1 cellular context compared by ENCODE assay signal in the genomic region with DNA sequence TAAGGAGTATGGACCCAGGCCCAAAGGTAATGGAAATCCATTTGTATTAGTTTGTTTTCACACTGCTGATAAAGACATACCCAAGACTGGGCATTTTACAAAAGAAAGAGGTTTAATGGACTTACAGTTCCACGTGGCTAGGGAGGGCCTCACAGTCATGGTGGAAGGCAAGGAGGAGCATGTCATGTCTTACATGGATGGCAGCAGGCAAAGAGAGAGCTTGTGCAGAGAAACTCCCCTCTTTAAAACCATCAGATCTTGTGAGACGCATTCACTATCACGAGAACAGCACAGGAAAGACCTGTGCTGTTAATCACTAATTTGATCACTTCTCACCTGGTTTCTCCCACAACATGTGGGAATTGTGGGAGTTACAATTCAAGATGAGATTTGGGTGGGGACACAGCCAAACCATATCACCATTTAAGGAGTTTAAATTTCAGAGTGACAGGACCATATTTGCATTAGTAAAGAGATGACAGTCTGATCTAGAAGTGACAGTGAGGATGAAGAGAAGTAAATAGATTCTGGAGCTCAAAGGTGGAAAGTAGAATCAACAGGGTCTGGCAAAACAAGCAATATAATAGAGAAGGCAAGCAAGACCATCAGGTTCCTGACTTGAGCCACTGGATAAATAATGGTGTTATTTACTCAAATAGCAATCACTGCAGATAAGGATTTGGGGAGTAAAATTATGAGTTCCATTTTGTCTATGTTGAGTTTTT.
TF ChIP-seq lines count a peak whose summit lies in the region.

No MANE protein-coding gene starts in this region.

TF ChIP-seq in HepG2, 621 proteins besides CTCF, POLR2A, EP300 and RAD21 (continued from another document):
- TF ChIP-seq, protein P1, sequence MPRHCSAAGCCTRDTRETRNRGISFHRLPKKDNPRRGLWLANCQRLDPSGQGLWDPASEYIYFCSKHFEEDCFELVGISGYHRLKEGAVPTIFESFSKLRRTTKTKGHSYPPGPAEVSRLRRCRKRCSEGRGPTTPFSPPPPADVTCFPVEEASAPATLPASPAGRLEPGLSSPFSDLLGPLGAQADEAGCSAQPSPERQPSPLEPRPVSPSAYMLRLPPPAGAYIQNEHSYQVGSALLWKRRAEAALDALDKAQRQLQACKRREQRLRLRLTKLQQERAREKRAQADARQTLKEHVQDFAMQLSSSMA (CRISPR knock-in tag; IDR thresholded peaks at IDR 0.05) = no peak
- TF ChIP-seq KLF11 (CRISPR knock-in tag; IDR thresholded peaks at IDR 0.05) = no peak
- TF ChIP-seq HIC2 (CRISPR knock-in tag; IDR thresholded peaks at IDR 0.05; ENCODE audit: low read depth) = no peak
- no peak for TF ChIP-seq ZNF672 (CRISPR knock-in tag; IDR thresholded peaks at IDR 0.05)
- TF ChIP-seq, protein P2, sequence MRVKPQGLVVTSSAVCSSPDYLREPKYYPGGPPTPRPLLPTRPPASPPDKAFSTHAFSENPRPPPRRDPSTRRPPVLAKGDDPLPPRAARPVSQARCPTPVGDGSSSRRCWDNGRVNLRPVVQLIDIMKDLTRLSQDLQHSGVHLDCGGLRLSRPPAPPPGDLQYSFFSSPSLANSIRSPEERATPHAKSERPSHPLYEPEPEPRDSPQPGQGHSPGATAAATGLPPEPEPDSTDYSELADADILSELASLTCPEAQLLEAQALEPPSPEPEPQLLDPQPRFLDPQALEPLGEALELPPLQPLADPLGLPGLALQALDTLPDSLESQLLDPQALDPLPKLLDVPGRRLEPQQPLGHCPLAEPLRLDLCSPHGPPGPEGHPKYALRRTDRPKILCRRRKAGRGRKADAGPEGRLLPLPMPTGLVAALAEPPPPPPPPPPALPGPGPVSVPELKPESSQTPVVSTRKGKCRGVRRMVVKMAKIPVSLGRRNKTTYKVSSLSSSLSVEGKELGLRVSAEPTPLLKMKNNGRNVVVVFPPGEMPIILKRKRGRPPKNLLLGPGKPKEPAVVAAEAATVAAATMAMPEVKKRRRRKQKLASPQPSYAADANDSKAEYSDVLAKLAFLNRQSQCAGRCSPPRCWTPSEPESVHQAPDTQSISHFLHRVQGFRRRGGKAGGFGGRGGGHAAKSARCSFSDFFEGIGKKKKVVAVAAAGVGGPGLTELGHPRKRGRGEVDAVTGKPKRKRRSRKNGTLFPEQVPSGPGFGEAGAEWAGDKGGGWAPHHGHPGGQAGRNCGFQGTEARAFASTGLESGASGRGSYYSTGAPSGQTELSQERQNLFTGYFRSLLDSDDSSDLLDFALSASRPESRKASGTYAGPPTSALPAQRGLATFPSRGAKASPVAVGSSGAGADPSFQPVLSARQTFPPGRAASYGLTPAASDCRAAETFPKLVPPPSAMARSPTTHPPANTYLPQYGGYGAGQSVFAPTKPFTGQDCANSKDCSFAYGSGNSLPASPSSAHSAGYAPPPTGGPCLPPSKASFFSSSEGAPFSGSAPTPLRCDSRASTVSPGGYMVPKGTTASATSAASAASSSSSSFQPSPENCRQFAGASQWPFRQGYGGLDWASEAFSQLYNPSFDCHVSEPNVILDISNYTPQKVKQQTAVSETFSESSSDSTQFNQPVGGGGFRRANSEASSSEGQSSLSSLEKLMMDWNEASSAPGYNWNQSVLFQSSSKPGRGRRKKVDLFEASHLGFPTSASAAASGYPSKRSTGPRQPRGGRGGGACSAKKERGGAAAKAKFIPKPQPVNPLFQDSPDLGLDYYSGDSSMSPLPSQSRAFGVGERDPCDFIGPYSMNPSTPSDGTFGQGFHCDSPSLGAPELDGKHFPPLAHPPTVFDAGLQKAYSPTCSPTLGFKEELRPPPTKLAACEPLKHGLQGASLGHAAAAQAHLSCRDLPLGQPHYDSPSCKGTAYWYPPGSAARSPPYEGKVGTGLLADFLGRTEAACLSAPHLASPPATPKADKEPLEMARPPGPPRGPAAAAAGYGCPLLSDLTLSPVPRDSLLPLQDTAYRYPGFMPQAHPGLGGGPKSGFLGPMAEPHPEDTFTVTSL (CRISPR knock-in tag; IDR thresholded peaks at IDR 0.05; ENCODE audit: borderline replicate concordance) = peak; percentile 59; the same call in 1 of the 2 replicates
- TF ChIP-seq KDM4B (CRISPR knock-in tag; IDR thresholded peaks at IDR 0.05) = no peak
- TF ChIP-seq NCOA2 (CRISPR knock-in tag; IDR thresholded peaks at IDR 0.05) = peak; percentile 55
- peak; percentile 27; the same call in 1 of the 2 replicates for TF ChIP-seq FOXO1 (CRISPR knock-in tag; IDR thresholded peaks at IDR 0.05)
- TF ChIP-seq GATAD1 (CRISPR knock-in tag; IDR thresholded peaks at IDR 0.05) = no peak
- TF ChIP-seq IRF2 (CRISPR knock-in tag; IDR thresholded peaks at IDR 0.05) = no peak
- TF ChIP-seq BRCA1 (CRISPR knock-in tag; IDR thresholded peaks at IDR 0.05) = no peak
- TF ChIP-seq ZMYM3 (CRISPR knock-in tag; IDR thresholded peaks at IDR 0.05) = no peak
- peak; percentile 60 for TF ChIP-seq POGZ (CRISPR knock-in tag; IDR thresholded peaks at IDR 0.05)
- TF ChIP-seq ZNF597 (CRISPR knock-in tag; IDR thresholded peaks at IDR 0.05) = no peak
- TF ChIP-seq ZNF552 (CRISPR knock-in tag; IDR thresholded peaks at IDR 0.05; ENCODE audit: borderline replicate concordance) = no peak
- TF ChIP-seq ZNF549 (CRISPR knock-in tag; IDR thresholded peaks at IDR 0.05) = no peak
- TF ChIP-seq GLI4 (CRISPR knock-in tag; IDR thresholded peaks at IDR 0.05; ENCODE audit: borderline replicate concordance) = no peak
- no peak for TF ChIP-seq ZNF569 (CRISPR knock-in tag; IDR thresholded peaks at IDR 0.05; ENCODE audit: borderline replicate concordance)
- no peak for TF ChIP-seq NR2F2 (IDR thresholded peaks at IDR 0.05; ENCODE audit: borderline replicate concordance, low read depth)
- no peak for TF ChIP-seq ZNF264 (CRISPR knock-in tag; IDR thresholded peaks at IDR 0.05)
- no peak for TF ChIP-seq NFYB (CRISPR knock-in tag; IDR thresholded peaks at IDR 0.05)
- TF ChIP-seq ZNF615 (CRISPR knock-in tag; IDR thresholded peaks at IDR 0.05; ENCODE audit: borderline replicate concordance) = no peak
- no peak for TF ChIP-seq PHF8 (CRISPR knock-in tag; IDR thresholded peaks at IDR 0.05)
- no peak for TF ChIP-seq PHF21A (CRISPR knock-in tag; IDR thresholded peaks at IDR 0.05)
TF ChIP-seq in HepG2: peak in this region for 49.
